In genomic region chr12:132465269-132466190, GRCh38 we compare ENCODE assay signal across 12 cellular contexts. TPM values are rescaled to one million over a fixed set of nuclear protein-coding genes. Genes with fewer than 3 reads are reported as not detected.
A peak's percentile ranks its signal among the peaks of the same experiment; 100 is the strongest.
DNase-seq lines count a peak whose midpoint lies in the region; ATAC-seq, FAIRE-seq and TF ChIP-seq lines count a peak whose summit lies in the region.
"Had no signal": no experiment of that assay in that cellular context is flagged by ENCODE, and none has a peak within 500 bp of the region (broad histone marks: within the 10 kb centered on the region; RNA-seq: fewer than 3 reads in every experiment).

No MANE protein-coding gene starts in this region.

- H3K27ac ChIP-seq in A673 (ENCODE audit: low read depth, low read length, poor library complexity, severe bottlenecking) (no peak overlapping the region), DOHH2 (ENCODE audit: low read depth, low read length) (peak overlapping the region; percentile 100), kidney (ENCODE audit: low read depth in 2 of 2, low read length in 2 of 2) (no peak overlapping the region), substantia nigra (ENCODE audit: low read depth, low read length, poor library complexity, severe bottlenecking) (no peak overlapping the region)

- H3K36me3 ChIP-seq in A673 (ENCODE audit: insufficient read depth, low read length, poor library complexity, severe bottlenecking), result no peaks in the 10 kb centered on the region
- H3K36me3 ChIP-seq in DOHH2 (ENCODE audit: control insufficient read depth, low read length), result peaks cover 2% of the 10 kb centered on the region; the same call in 1 of the 2 replicates
- no peaks in the 10 kb centered on the region for H3K36me3 ChIP-seq in NT2/D1 (ENCODE audit: insufficient read depth, insufficient read length, low read length)
- no peaks in the 10 kb centered on the region for H3K36me3 ChIP-seq in kidney (ENCODE audit: control insufficient read depth in 1 of 2, insufficient read depth in 2 of 2, low read length in 2 of 2)

- H4K20me1 ChIP-seq in DOHH2 (ENCODE audit: control insufficient read depth, insufficient read depth, low read depth, low read length), result no peaks in the 10 kb centered on the region

- no peaks in the 10 kb centered on the region for H3K9me2 ChIP-seq in DOHH2 (replicated peaks; ENCODE audit: control insufficient read depth, low read length)

- peak overlapping the region; percentile 11 for H3K9ac ChIP-seq in NT2/D1 (ENCODE audit: insufficient read length, low read depth)
- no peak overlapping the region for H3K9ac ChIP-seq in kidney (ENCODE audit: low read length in 2 of 2)

- peaks cover 36% of the 10 kb centered on the region for H3F3A ChIP-seq in DOHH2 (ENCODE audit: control insufficient read depth, insufficient read depth)

- DNase-seq in A673 (ENCODE audit: low spot score) (peak; percentile 61), NT2/D1 (ENCODE audit: low read depth, low spot score) (no peak), kidney (peak; percentile 66), SIG-M5 treated with dmso at 0.1 percent for 504 hours (lab: John Stamatoyannopoulos, UW; ENCODE audit: unreplicated experiment) (no peak), substantia nigra (lab: John Stamatoyannopoulos, UW) (no peak), SIG-M5 (lab: John Stamatoyannopoulos, UW) (no peak)
- DNase-seq: C1 segment of cervical spinal cord; naive thymus-derived CD8-positive, alpha-beta T cell; NCI-H2107; trophoblast cell had no signal

- intact Hi-C loops in A673 (cut with micrococcal nuclease; ENCODE audit: unreplicated experiment) (no loop called here), kidney (cut with DNase I) (no loop called here)

- H3K4me3 ChIP-seq in A673 (ENCODE audit: low read depth, low read length, poor library complexity, severe bottlenecking), result no peak overlapping the region
- H3K4me3 ChIP-seq in DOHH2 (ENCODE audit: low read length), result peak overlapping the region; percentile 46
- no peak overlapping the region for H3K4me3 ChIP-seq in NT2/D1 (ENCODE audit: insufficient read length, low read depth)
- H3K4me3 ChIP-seq in kidney (ENCODE audit: low read length in 2 of 2), result no peak overlapping the region

- POLR2A ChIA-PET in A673 (lab: Charles Lee; ENCODE audit: low non-redundant PET), result no interaction called here

- CTCF ChIA-PET in A673 (lab: Charles Lee), result interaction anchor here (0.5 kb wide), 1 partner anchor 94 kb away, joined by 4 read pairs; no protein-coding TSS in a partner anchor

- TF ChIP-seq CTCF in A673 (conservative IDR thresholded peaks at IDR 0.05; ENCODE audit: low read depth, low read length) (no peak), DOHH2 (IDR thresholded peaks at IDR 0.05; ENCODE audit: low read depth, low read length, poor library complexity, severe bottlenecking) (no peak), kidney (IDR thresholded peaks at IDR 0.05; ENCODE audit: borderline replicate concordance, extremely low read depth, insufficient read depth) (no peak)

- H3K79me2 ChIP-seq in DOHH2 (ENCODE audit: control insufficient read depth, low read length), result no peaks in the 10 kb centered on the region

- BruUV-seq in A673 (replicated peaks; lab: Mats Ljungman, UMichigan), result no TSS peak

- H3K9me3 ChIP-seq in A673 (ENCODE audit: low read depth, low read length, poor library complexity, severe bottlenecking) (no peaks in the 10 kb centered on the region), DOHH2 (ENCODE audit: control insufficient read depth, insufficient read depth, low read length) (peaks cover 34% of the 10 kb centered on the region; the same call in 1 of the 2 replicates), NT2/D1 (ENCODE audit: insufficient read depth, low read length) (0 out of 2 replicates have a peak, but pooled peaks cover 2% of the 10 kb centered on the region), kidney (ENCODE audit: control insufficient read depth in 1 of 2, low read length in 2 of 2) (peaks cover 0 to 2% of the 10 kb centered on the region in 2 donors)

- FAIRE-seq in kidney (lab: Jason Lieb, UNC), result no peak

- H3K4me2 ChIP-seq in DOHH2 (ENCODE audit: low read length), result peak overlapping the region; percentile 59

- ATAC-seq in HG02759 (IDR thresholded peaks at IDR 0.05; ENCODE audit: unreplicated experiment), result no peak
- ATAC-seq: naive thymus-derived CD8-positive, alpha-beta T cell had no signal

- H3K4me1 ChIP-seq in A673 (ENCODE audit: insufficient read depth, low read length, poor library complexity, severe bottlenecking) (peaks cover 28% of the 10 kb centered on the region), DOHH2 (ENCODE audit: control insufficient read depth, low read length) (peaks cover 71% of the 10 kb centered on the region), NT2/D1 (ENCODE audit: insufficient read depth, insufficient read length) (peaks cover 14% of the 10 kb centered on the region), kidney (ENCODE audit: control insufficient read depth in 1 of 2, insufficient read depth in 1 of 2, low read depth in 1 of 2, low read length in 2 of 2) (no peaks in the 10 kb centered on the region)

- H3K27me3 ChIP-seq in A673 (replicated peaks; ENCODE audit: insufficient read depth, low read depth, low read length, poor library complexity), result no peaks in the 10 kb centered on the region
- no peaks in the 10 kb centered on the region for H3K27me3 ChIP-seq in DOHH2 (ENCODE audit: control insufficient read depth, low read length)
- H3K27me3 ChIP-seq in NT2/D1 (ENCODE audit: insufficient read depth, insufficient read length), result peaks cover 70% of the 10 kb centered on the region

RNA-seq across cellular contexts. Expression of gene FBRSL1, which starts 24.4 kb away (rescaled TPM):
- total RNA-seq in A673 (2021), result 111 and 130 TPM in 2 replicates
- 44.7 TPM for total RNA-seq in kidney
- polyA plus RNA-seq in kidney (ENCODE audit: insufficient read depth, low read depth, low replicate concordance), result 23.8 TPM

Comparison
In these comparisons a context has a peak if more than half of its experiments do, and no peak if none do; other contexts are left out.
1. DNase-seq: peak in A673 (single experiment) and kidney (single experiment); none in NT2/D1 (single experiment), SIG-M5 treated with dmso at 0.1 percent for 504 hours (single experiment), substantia nigra (0 of 49) and SIG-M5 (single experiment).